ENCODE assay signal across 1 cellular context in genomic region chr22:46193898-46194310, GRCh38.
A peak's percentile ranks its signal among the peaks of the same experiment; 100 is the strongest.
TF ChIP-seq lines count a peak whose summit lies in the region.

No MANE protein-coding gene starts in this region.

TF ChIP-seq in GM23338, 12 proteins besides CTCF, POLR2A, EP300 and RAD21:
- TF ChIP-seq ZNF114 (CRISPR knock-in tag; IDR thresholded peaks at IDR 0.05) = no peak
- TF ChIP-seq, protein P1, sequence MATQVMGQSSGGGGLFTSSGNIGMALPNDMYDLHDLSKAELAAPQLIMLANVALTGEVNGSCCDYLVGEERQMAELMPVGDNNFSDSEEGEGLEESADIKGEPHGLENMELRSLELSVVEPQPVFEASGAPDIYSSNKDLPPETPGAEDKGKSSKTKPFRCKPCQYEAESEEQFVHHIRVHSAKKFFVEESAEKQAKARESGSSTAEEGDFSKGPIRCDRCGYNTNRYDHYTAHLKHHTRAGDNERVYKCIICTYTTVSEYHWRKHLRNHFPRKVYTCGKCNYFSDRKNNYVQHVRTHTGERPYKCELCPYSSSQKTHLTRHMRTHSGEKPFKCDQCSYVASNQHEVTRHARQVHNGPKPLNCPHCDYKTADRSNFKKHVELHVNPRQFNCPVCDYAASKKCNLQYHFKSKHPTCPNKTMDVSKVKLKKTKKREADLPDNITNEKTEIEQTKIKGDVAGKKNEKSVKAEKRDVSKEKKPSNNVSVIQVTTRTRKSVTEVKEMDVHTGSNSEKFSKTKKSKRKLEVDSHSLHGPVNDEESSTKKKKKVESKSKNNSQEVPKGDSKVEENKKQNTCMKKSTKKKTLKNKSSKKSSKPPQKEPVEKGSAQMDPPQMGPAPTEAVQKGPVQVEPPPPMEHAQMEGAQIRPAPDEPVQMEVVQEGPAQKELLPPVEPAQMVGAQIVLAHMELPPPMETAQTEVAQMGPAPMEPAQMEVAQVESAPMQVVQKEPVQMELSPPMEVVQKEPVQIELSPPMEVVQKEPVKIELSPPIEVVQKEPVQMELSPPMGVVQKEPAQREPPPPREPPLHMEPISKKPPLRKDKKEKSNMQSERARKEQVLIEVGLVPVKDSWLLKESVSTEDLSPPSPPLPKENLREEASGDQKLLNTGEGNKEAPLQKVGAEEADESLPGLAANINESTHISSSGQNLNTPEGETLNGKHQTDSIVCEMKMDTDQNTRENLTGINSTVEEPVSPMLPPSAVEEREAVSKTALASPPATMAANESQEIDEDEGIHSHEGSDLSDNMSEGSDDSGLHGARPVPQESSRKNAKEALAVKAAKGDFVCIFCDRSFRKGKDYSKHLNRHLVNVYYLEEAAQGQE (IDR thresholded peaks at IDR 0.05; ENCODE audit: unreplicated experiment) = peak; percentile 10
